In the genomic region with DNA sequence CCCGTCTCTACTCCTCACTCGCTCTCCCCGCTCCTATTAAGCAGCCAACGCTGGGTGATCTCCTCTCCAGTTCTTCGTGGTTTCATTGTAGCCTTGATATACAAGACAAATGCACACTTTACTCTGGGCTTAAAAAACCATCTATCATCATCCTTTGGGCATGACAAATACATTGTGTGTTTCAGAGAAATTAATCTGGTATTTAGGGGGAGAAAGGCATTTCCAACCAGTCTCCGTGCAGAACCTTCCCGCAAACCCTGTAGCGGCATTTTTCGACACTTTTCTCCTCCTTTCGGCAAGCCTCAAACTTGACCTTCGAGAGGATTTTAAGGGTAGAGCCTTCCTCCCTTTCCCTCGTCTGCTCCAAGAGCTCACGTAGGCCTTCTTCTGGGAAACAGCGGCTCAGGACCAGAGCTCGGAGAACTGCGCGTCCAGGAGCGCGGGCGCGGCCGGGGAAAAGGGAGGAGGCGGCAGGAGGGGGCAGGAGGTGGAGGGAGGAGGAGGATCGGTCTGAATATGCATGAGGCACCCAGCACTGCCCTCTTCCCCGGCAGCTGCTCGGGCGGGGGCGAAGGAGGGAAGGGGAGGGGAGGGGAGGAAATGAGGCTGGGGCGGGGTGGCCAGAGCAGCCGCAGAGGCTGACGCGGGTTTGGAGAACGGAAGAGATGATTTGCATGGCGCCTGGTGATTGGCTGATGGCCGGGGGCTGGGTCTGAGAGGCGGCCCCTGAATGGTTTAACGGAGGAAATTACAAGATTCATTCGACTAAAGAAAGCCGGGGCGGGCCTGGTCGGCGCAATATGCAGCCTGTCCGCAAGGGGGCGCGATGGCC, we compare ENCODE assay signal across 8 cellular contexts.
DNase-seq lines count a peak whose midpoint lies in the region; ATAC-seq, FAIRE-seq and TF ChIP-seq lines count a peak whose summit lies in the region.

No MANE protein-coding gene starts in this region.

- H3K4me1 ChIP-seq in small intestine (ENCODE audit: control insufficient read depth in 2 of 2, insufficient read depth in 1 of 2, low read depth in 1 of 2, low read length in 1 of 2): peaks cover 2 to 9% of the 10 kb centered on the region in 2 donors

- H3K36me3 ChIP-seq in WERI-Rb-1 (no peaks in the 10 kb centered on the region), bronchial epithelial cell (ENCODE audit: control insufficient read depth, insufficient read depth, low read length) (no peaks in the 10 kb centered on the region), small intestine (ENCODE audit: control insufficient read depth in 2 of 2, insufficient read depth in 2 of 2, low read length in 2 of 2) (no peaks in the 10 kb centered on the region)

- peaks cover 0 to 8% (median under 1%) of the 10 kb centered on the region in 6 donors for H3K9me3 Mint-ChIP-seq in immature natural killer cell

- 1 to 2% (median 1%) methylated on average over 35 to 45 of the region's 45 CpGs for WGBS in small intestine, 3 donors

- H3K36me3 Mint-ChIP-seq in immature natural killer cell: no peaks in the 10 kb centered on the region

- DNase-seq in ACHN: peak; percentile 95
- peak; percentile 94 for DNase-seq in NCI-H2171 treated with DMSO at 0.1 percent for 48 hours (lab: John Stamatoyannopoulos, UW)
- peak; percentile 98 for DNase-seq in WERI-Rb-1
- DNase-seq in bronchial epithelial cell (ENCODE audit: low read depth): peak; percentile 90
- peak; percentile 95 to 97 (median 96) for DNase-seq in immature natural killer cell
- peak; percentile 98 for DNase-seq in small intestine

- in situ Hi-C loops in ACHN (cut with HindIII; ENCODE audit: low pct_ligation_motif_present, low pct_unique_long_range_greater_than_20kb, low sequenced_read_pairs): no loop called here

- H3K4me3 Mint-ChIP-seq in immature natural killer cell: no peak overlapping the region

- peaks cover 13 to 16% (median 16%) of the 10 kb centered on the region in 3 donors for H3K27me3 Mint-ChIP-seq in immature natural killer cell (ENCODE audit: low read depth in 3 of 3)

- H3K9me3 ChIP-seq in WERI-Rb-1 (ENCODE audit: severe bottlenecking) (no peaks in the 10 kb centered on the region), small intestine (ENCODE audit: control insufficient read depth, low read depth) (no peaks in the 10 kb centered on the region)

- peaks cover 0 to 10% of the 10 kb centered on the region in 2 donors for H3K4me1 Mint-ChIP-seq in immature natural killer cell

- H3K27ac ChIP-seq in WERI-Rb-1 (peak overlapping the region; percentile 54), small intestine (ENCODE audit: low read depth in 1 of 2, low read length in 1 of 2) (peak overlapping the region in 1 of 2 donors; percentile 1)

- no peaks in the 10 kb centered on the region for H3K27me3 ChIP-seq in WERI-Rb-1 (ENCODE audit: insufficient read depth, low read depth, severe bottlenecking)
- no peaks in the 10 kb centered on the region for H3K27me3 ChIP-seq in bronchial epithelial cell (ENCODE audit: control insufficient read depth, insufficient read depth, low read length)
- peaks cover 0 to 21% of the 10 kb centered on the region in 2 donors for H3K27me3 ChIP-seq in small intestine (ENCODE audit: control insufficient read depth in 2 of 2, insufficient read depth in 2 of 2, low read length in 2 of 2)

- H3K4me3 ChIP-seq in WERI-Rb-1 (ENCODE audit: low read depth, low read length) (peak overlapping the region; percentile 83), bronchial epithelial cell (ENCODE audit: low read depth, low read length) (peak overlapping the region; percentile 43), small intestine (ENCODE audit: low read depth in 1 of 2, low read length in 2 of 2) (peak overlapping the region; percentile 4 to 48)

- TF ChIP-seq CTCF in WERI-Rb-1 (IDR thresholded peaks at IDR 0.05; ENCODE audit: low read depth, low read length) (peak; percentile 71), bronchial epithelial cell (IDR thresholded peaks at IDR 0.05; ENCODE audit: insufficient read depth, low read length, severe bottlenecking) (peak; percentile 81)

- FAIRE-seq in bronchial epithelial cell (lab: Jason Lieb, UNC) (no peak), small intestine (lab: Jason Lieb, UNC) (no peak)

- no peak overlapping the region for H3K27ac Mint-ChIP-seq in immature natural killer cell

- peak; percentile 48 for ATAC-seq in GM18873 (IDR thresholded peaks at IDR 0.05; ENCODE audit: low FRiP score, unreplicated experiment)
- peak; percentile 95 for ATAC-seq in HG03139 (IDR thresholded peaks at IDR 0.05; ENCODE audit: unreplicated experiment)

Comparison
In these comparisons a context has a peak if more than half of its experiments do, and no peak if none do; other contexts are left out.
1. H3K4me3 ChIP-seq: peak in every context shown above with its lines; median percentile 83 in WERI-Rb-1; 43 in bronchial epithelial cell; 26 in small intestine.